ENCODE assay signal across 8 cellular contexts in the genomic region with DNA sequence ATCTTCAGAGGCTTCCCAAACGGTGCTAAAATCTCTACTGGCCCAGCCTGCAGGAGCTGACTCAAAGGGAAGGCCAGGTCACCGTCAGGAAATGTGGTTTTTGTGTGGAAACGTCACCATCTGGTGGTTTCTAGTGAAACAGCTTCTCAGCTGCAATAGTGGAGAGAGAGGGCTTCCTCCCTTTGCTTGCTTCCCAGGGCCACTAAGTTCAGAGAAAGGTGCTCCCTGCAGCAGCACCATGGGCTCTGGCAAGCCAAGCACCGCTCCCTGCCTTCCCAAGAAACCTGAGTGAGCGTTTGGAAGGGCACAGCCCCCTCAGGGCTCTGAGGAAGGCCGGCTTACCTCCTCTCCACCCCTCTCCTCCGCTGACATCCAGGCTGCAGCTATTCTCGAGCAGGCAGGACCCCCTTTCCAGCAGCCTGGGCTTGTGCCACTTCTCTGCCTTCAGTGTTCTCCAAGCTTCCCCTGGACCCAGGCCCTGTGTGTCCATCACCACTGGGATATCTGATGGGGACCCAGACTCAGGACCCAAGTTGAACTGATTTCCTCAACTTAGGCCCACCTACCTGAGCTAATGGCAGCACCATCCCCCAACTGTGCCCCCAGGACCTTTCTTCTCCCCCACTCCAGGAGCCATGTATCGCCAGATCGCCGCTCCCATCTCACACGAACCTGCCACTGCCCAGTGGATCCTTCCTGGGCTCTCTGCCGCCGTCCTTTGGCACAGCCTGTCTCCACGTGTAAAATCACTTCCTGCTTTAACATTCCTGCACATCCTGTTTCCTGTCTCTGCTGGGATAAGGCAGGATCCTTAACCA. TPM values are rescaled to one million over a fixed set of nuclear protein-coding genes. Genes with fewer than 3 reads are reported as not detected.
A peak's percentile ranks its signal among the peaks of the same experiment; 100 is the strongest.
DNase-seq lines count a peak whose midpoint lies in the region; TF ChIP-seq lines count a peak whose summit lies in the region.

No MANE protein-coding gene starts in this region.

- H3K27me3 ChIP-seq in BJ (ENCODE audit: control insufficient read depth, insufficient read depth, low read length) (no peaks in the 10 kb centered on the region), esophagus muscularis mucosa (peaks cover 0 to 28% (median 7%) of the 10 kb centered on the region in 4 donors)

- H3K4me3 Mint-ChIP-seq in T-helper 1 cell treated with Interleukin-12 subunit alpha and Interleukin-12 subunit beta and Interleukin-4 antibody, amounts not matched to agents 30 μg/mL and 1 μg/mL, for 36 hours = no peak overlapping the region
- peak overlapping the region; percentile 69 for H3K4me3 Mint-ChIP-seq in neural crest cell

- no peaks in the 10 kb centered on the region for H3K27me3 Mint-ChIP-seq in T-helper 1 cell treated with Interleukin-12 subunit alpha and Interleukin-12 subunit beta and Interleukin-4 antibody, amounts not matched to agents 30 μg/mL and 1 μg/mL, for 36 hours (ENCODE audit: low read depth)
- H3K27me3 Mint-ChIP-seq in neural crest cell (ENCODE audit: low read depth) = peaks cover 9% of the 10 kb centered on the region

- H3K4me1 Mint-ChIP-seq in T-helper 1 cell treated with Interleukin-12 subunit alpha and Interleukin-12 subunit beta and Interleukin-4 antibody, amounts not matched to agents 30 μg/mL and 1 μg/mL, for 36 hours (ENCODE audit: low read depth) = peaks cover 4% of the 10 kb centered on the region
- H3K4me1 Mint-ChIP-seq in neural crest cell = peaks cover 17% of the 10 kb centered on the region

- no peak overlapping the region for H3K4me3 ChIP-seq in BJ (ENCODE audit: low read depth, low read length)
- H3K4me3 ChIP-seq in HFF-Myc (replicated peaks; ENCODE audit: low read depth, low read length) = no peak overlapping the region
- H3K4me3 ChIP-seq in esophagus muscularis mucosa = no peak overlapping the region

- DNase-seq in BJ (ENCODE audit: low read depth) = no peak
- peak; percentile 7 for DNase-seq in HFF-Myc (ENCODE audit: extremely low read depth, low read depth)
- DNase-seq in M059J (ENCODE audit: low read depth) = peak; percentile 58
- peak; percentile 87 for DNase-seq in esophagus muscularis mucosa (ENCODE audit: extremely low spot score)
- DNase-seq in neural crest cell (ENCODE audit: low read depth, low spot score) = peak; percentile 65
- no peak for DNase-seq in T1000 (lab: John Stamatoyannopoulos, UW)

- intact Hi-C loops in esophagus muscularis mucosa (cut with DNase I) = loop anchor here (1.0 kb wide), 1 partner anchor 701 kb away; no protein-coding TSS in a partner anchor

- POLR2A ChIA-PET in BJ (lab: Charles Lee) = no interaction called here

- CTCF ChIA-PET in BJ (lab: Yijun Ruan, JAX) = interaction anchor here (1.1 to 2.2 kb wide), 3 partner anchors 752 to 764 kb away, joined by 3 to 10 read pairs (median 4); no protein-coding TSS in a partner anchor

- no peak overlapping the region for H3K27ac ChIP-seq in esophagus muscularis mucosa (replicated peaks in 1 of 4)

- no peak for TF ChIP-seq EP300 in esophagus muscularis mucosa (IDR thresholded peaks at IDR 0.05)

- 43% methylated on average over 15 of the region's 15 CpGs for WGBS in esophagus muscularis mucosa

- TF ChIP-seq POLR2A in esophagus muscularis mucosa (IDR thresholded peaks at IDR 0.05; ENCODE audit: low read depth) = no peak

- no peaks in the 10 kb centered on the region for H3K9me3 Mint-ChIP-seq in T-helper 1 cell treated with Interleukin-12 subunit alpha and Interleukin-12 subunit beta and Interleukin-4 antibody, amounts not matched to agents 30 μg/mL and 1 μg/mL, for 36 hours
- H3K9me3 Mint-ChIP-seq in neural crest cell = no peaks in the 10 kb centered on the region

- H3K4me1 ChIP-seq in esophagus muscularis mucosa = peaks cover 0 to 13% (median 0%) of the 10 kb centered on the region in 4 donors

- H3K36me3 ChIP-seq in BJ (ENCODE audit: control insufficient read depth, insufficient read depth, low read length) = no peaks in the 10 kb centered on the region
- no peaks in the 10 kb centered on the region for H3K36me3 ChIP-seq in esophagus muscularis mucosa

- peak overlapping the region; percentile 8 for H3K27ac Mint-ChIP-seq in T-helper 1 cell treated with Interleukin-12 subunit alpha and Interleukin-12 subunit beta and Interleukin-4 antibody, amounts not matched to agents 30 μg/mL and 1 μg/mL, for 36 hours
- peak overlapping the region; percentile 75 for H3K27ac Mint-ChIP-seq in neural crest cell (ENCODE audit: unreplicated experiment)

- 0 out of 2 replicates have a peak, but pooled peaks have one; percentile 33 for TF ChIP-seq CTCF in BJ (IDR thresholded peaks at IDR 0.05; ENCODE audit: insufficient read depth, low read depth, low read length)
- TF ChIP-seq CTCF in GM12872 (IDR thresholded peaks at IDR 0.05; ENCODE audit: insufficient read depth, low read depth, low read length) = peak; percentile 74
- peak; percentile 36 for TF ChIP-seq CTCF in HFF-Myc (IDR thresholded peaks at IDR 0.05; ENCODE audit: low read depth, low read length, missing control alignments)
- peak; percentile 67 to 77 (median 70) for TF ChIP-seq CTCF in esophagus muscularis mucosa (IDR thresholded peaks at IDR 0.05)
- peak; percentile 82 for TF ChIP-seq CTCF in neural crest cell (conservative IDR thresholded peaks at IDR 0.05)

- H3K9me3 ChIP-seq in esophagus muscularis mucosa = peaks cover 0 to 10% (median 3%) of the 10 kb centered on the region in 4 donors

- H3K36me3 Mint-ChIP-seq in T-helper 1 cell treated with Interleukin-12 subunit alpha and Interleukin-12 subunit beta and Interleukin-4 antibody, amounts not matched to agents 30 μg/mL and 1 μg/mL, for 36 hours (ENCODE audit: low read depth) = no peaks in the 10 kb centered on the region
- H3K36me3 Mint-ChIP-seq in neural crest cell (ENCODE audit: low read depth) = no peaks in the 10 kb centered on the region

RNA-seq across cellular contexts. Expression of gene SPATA19, which starts 9.8 kb away (rescaled TPM):
- not detected in 2 replicates for polyA plus RNA-seq in BJ (2011; rRNA removed)
- not detected in 2 replicates for polyA minus RNA-seq in BJ (2011; rRNA and poly(A)+ RNA removed)
- total RNA-seq in M059J (2014; rRNA removed; shearing (Covaris generic)) = not detected in 2 replicates
- total RNA-seq in esophagus muscularis mucosa (not detected), neural crest cell (not detected in 2 replicates)

Comparison
In these comparisons a context has a peak if more than half of its experiments do, and no peak if none do; other contexts are left out.
1. DNase-seq: peak in HFF-Myc (single experiment), M059J (single experiment), esophagus muscularis mucosa (single experiment) and neural crest cell (single experiment); none in BJ (single experiment) and T1000 (single experiment).
2. Peak in every context shown above with its lines, with median percentiles within 50 percentile points of each other: CTCF ChIP-seq.